22 cellular contexts compared by ENCODE assay signal in the genomic region with DNA sequence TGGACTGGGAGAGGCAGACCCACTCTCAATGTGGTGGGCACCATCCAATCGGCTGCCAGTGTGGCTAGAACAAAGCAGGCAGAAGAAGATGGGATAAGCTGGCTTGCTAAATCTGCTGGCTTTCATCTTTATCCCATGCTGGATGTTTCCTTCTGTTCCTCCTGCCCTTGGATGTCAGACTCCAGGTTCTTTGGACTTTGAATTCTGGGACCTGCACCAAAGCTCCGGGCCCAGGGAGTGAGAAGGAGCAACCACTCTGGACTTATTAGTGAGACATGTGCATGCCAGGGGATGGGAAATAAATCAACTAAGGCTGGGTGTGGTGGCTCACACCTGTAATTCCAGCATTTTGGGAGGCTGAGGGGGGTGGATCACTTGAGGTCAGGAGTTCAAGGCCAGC. TPM values are rescaled to one million over a fixed set of nuclear protein-coding genes. Genes with fewer than 3 reads are reported as not detected.
A peak's percentile ranks its signal among the peaks of the same experiment; 100 is the strongest.
DNase-seq lines count a peak whose midpoint lies in the region; ATAC-seq, FAIRE-seq and TF ChIP-seq lines count a peak whose summit lies in the region.
"Had no signal": no experiment of that assay in that cellular context is flagged by ENCODE, and none has a peak within 500 bp of the region (broad histone marks: within the 10 kb centered on the region; RNA-seq: fewer than 3 reads in every experiment).

No MANE protein-coding gene starts in this region.

- intact Hi-C loops in left colon (cut with DNase I, micrococcal nuclease) (no loop called here), right lobe of liver (cut with DNase I) (no loop called here), thyroid gland (cut with DNase I) (no loop called here)

- no peak for FAIRE-seq in small intestine (lab: Jason Lieb, UNC)
- FAIRE-seq: A549, D721Med, G401.6, GM12891, GM19239 had no signal

- 46% methylated on average over 2 of the region's 2 CpGs for WGBS in right lobe of liver (ENCODE audit: insufficient coverage, low coverage, low lambda C conversion rate, missing lambda C conversion rate)
- WGBS in small intestine, 3 donors = 59 to 84% (median 60%) methylated on average over 2 of the region's 2 CpGs
- 91 to 97% methylated on average over 2 of the region's 2 CpGs for WGBS in thyroid gland, 2 donors

- H3K27me3 Mint-ChIP-seq in endothelial cell (ENCODE audit: unreplicated experiment) = peaks cover 8% of the 10 kb centered on the region
- H3K27me3 Mint-ChIP-seq: CD4-positive, alpha-beta T cell had no signal

- ATAC-seq in left colon (peak; percentile 35), right lobe of liver (peak; percentile 33 to 82 (median 62))
- ATAC-seq: A549; CD8-positive, alpha-beta T cell had no signal

- no peak for TF ChIP-seq POLR2A in right lobe of liver (IDR thresholded peaks at IDR 0.05)
- no peak for TF ChIP-seq POLR2A in thyroid gland (IDR thresholded peaks at IDR 0.05)

- H3K27ac ChIP-seq in right lobe of liver = no peak overlapping the region
- no peak overlapping the region for H3K27ac ChIP-seq in small intestine (ENCODE audit: low read depth in 1 of 2, low read length in 1 of 2)
- H3K27ac ChIP-seq in thyroid gland = no peak overlapping the region
- H3K27ac ChIP-seq: A549; BLaER1 treated with 17β-estradiol and CSF1 and Interleukin-3, amounts not matched to agents 10 nM and 100 nM; C4-2B had no signal

- DNase-seq in endothelial cell (ENCODE audit: low spot score) = no peak
- DNase-seq in left colon = no peak
- peak in 1 of 3 donors; percentile 66 for DNase-seq in right lobe of liver
- DNase-seq in small intestine = peak; percentile 65
- no peak for DNase-seq in activated CD4-positive, CD25-positive, alpha-beta regulatory T cell treated with anti-CD3 and anti-CD28 coated beads, Interleukin-2, amount 50 U/mL, for 72 hours
- DNase-seq in 8988T = no peak
- DNase-seq in thyroid gland = no peak
- DNase-seq: AML-193; Caco-2; Calu3; CD4-positive, alpha-beta T cell; CD8-positive, alpha-beta T cell; DMS79 treated with DMSO at 0.1 percent for 48 hours; GF-D8 had no signal

- H3K4me3 Mint-ChIP-seq in endothelial cell (ENCODE audit: unreplicated experiment) = peak overlapping the region; percentile 59
- H3K4me3 Mint-ChIP-seq: B cell; CD4-positive, alpha-beta T cell; CD8-positive, alpha-beta T cell had no signal

- H3K4me1 ChIP-seq in right lobe of liver (peaks cover 0 to 39% (median 6%) of the 10 kb centered on the region in 4 donors), small intestine (ENCODE audit: control insufficient read depth in 2 of 2, insufficient read depth in 1 of 2, low read depth in 1 of 2, low read length in 1 of 2) (peaks cover 0 to 2% of the 10 kb centered on the region in 2 donors), thyroid gland (no peaks in the 10 kb centered on the region)
- H3K4me1 ChIP-seq: A549; BLaER1 treated with 17β-estradiol and CSF1 and Interleukin-3, amounts not matched to agents 10 nM and 100 nM had no signal

- H3K27ac Mint-ChIP-seq in endothelial cell (ENCODE audit: unreplicated experiment) = no peak overlapping the region
- H3K27ac Mint-ChIP-seq: B cell; CD4-positive, alpha-beta T cell; CD8-positive, alpha-beta T cell had no signal

- H3K4me3 ChIP-seq in right lobe of liver (no peak overlapping the region), small intestine (ENCODE audit: low read depth in 1 of 2, low read length in 2 of 2) (no peak overlapping the region), thyroid gland (replicated peaks in 1 of 3) (no peak overlapping the region)
- H3K4me3 ChIP-seq: A549; BLaER1 treated with 17β-estradiol and CSF1 and Interleukin-3, amounts not matched to agents 10 nM and 100 nM had no signal

- H3K9me3 ChIP-seq in right lobe of liver (no peaks in the 10 kb centered on the region), small intestine (ENCODE audit: control insufficient read depth, low read depth) (no peaks in the 10 kb centered on the region), thyroid gland (no peaks in the 10 kb centered on the region)
- H3K9me3 ChIP-seq: A549; BLaER1 treated with 17β-estradiol and CSF1 and Interleukin-3, amounts not matched to agents 10 nM and 100 nM; Caco-2 had no signal

- no peaks in the 10 kb centered on the region for H3K4me1 Mint-ChIP-seq in endothelial cell (ENCODE audit: unreplicated experiment)
- H3K4me1 Mint-ChIP-seq: B cell had no signal

- H3K27me3 ChIP-seq in right lobe of liver (no peaks in the 10 kb centered on the region), small intestine (ENCODE audit: control insufficient read depth in 2 of 2, insufficient read depth in 2 of 2, low read length in 2 of 2) (no peaks in the 10 kb centered on the region), thyroid gland (no peaks in the 10 kb centered on the region)
- H3K27me3 ChIP-seq: BLaER1 treated with 17β-estradiol and CSF1 and Interleukin-3, amounts not matched to agents 10 nM and 100 nM had no signal

- H3K9me3 Mint-ChIP-seq in endothelial cell (ENCODE audit: unreplicated experiment) = no peaks in the 10 kb centered on the region
- H3K9me3 Mint-ChIP-seq: CD4-positive, alpha-beta T cell; CD8-positive, alpha-beta T cell had no signal

- TF ChIP-seq CTCF in endothelial cell (IDR thresholded peaks at IDR 0.05; ENCODE audit: unreplicated experiment) (no peak), right lobe of liver (IDR thresholded peaks at IDR 0.05) (no peak), thyroid gland (IDR thresholded peaks at IDR 0.05) (no peak)

- no peaks in the 10 kb centered on the region for H3K36me3 ChIP-seq in right lobe of liver
- no peaks in the 10 kb centered on the region for H3K36me3 ChIP-seq in small intestine (ENCODE audit: control insufficient read depth in 2 of 2, insufficient read depth in 2 of 2, low read length in 2 of 2)
- no peaks in the 10 kb centered on the region for H3K36me3 ChIP-seq in thyroid gland
- H3K36me3 ChIP-seq: BLaER1 treated with 17β-estradiol and CSF1 and Interleukin-3, amounts not matched to agents 10 nM and 100 nM had no signal

- H3K36me3 Mint-ChIP-seq in endothelial cell (ENCODE audit: low read depth, unreplicated experiment) = no peaks in the 10 kb centered on the region
- H3K36me3 Mint-ChIP-seq: CD8-positive, alpha-beta T cell had no signal

RNA-seq across cellular contexts. Expression of gene OSBPL11, which starts 20.0 kb away (rescaled TPM):
- total RNA-seq in endothelial cell (ENCODE audit: unreplicated experiment) (14.6 TPM), left colon (10 to 100 TPM; 17.0 to 24.1 TPM), right lobe of liver (10 to 100 TPM in 5 of 6 experiments, 1 to 10 TPM in 1; 9.3 to 24.6 (median 13.4) TPM), thyroid gland (10 to 100 TPM; 10.9 to 18.4 (median 15.1) TPM)
- 1 to 10 TPM; 5.9 to 7.8 (median 7.8) TPM for polyA plus RNA-seq in small intestine
